In the genomic region with DNA sequence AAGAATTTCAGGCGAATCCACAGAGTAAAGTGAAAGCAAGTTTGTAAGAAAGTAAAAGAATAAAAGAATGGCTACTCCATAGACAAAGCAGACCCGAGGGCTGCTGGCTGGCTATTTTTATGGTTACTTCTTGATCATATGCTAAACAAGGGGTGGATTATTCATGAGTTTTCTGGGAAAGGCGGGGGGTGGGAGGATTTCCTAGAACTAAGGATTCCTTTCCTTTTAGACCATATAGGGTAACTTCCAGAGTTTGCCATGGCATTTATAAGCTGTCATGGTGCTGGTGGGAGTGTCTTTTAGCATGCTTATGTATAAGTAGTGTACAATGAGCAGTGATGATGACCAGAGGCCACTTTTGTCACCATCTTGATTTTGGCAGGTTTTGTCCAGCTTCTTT, we compare ENCODE assay signal across 19 cellular contexts. TPM values are rescaled to one million over a fixed set of nuclear protein-coding genes. Genes with fewer than 3 reads are reported as not detected.
A peak's percentile ranks its signal among the peaks of the same experiment; 100 is the strongest.
DNase-seq lines count a peak whose midpoint lies in the region; ATAC-seq, FAIRE-seq and TF ChIP-seq lines count a peak whose summit lies in the region.
"Had no signal": no experiment of that assay in that cellular context is flagged by ENCODE, and none has a peak within 500 bp of the region (broad histone marks: within the 10 kb centered on the region; RNA-seq: fewer than 3 reads in every experiment).

No MANE protein-coding gene starts in this region.

- H3K27me3 ChIP-seq in Loucy (ENCODE audit: insufficient read depth, low read length, poor library complexity, severe bottlenecking) (no peaks in the 10 kb centered on the region), K562 (ENCODE audit: control insufficient read depth in 2 of 2, insufficient read depth in 2 of 2, low read length in 2 of 2) (no peaks in the 10 kb centered on the region), iPS-20b (ENCODE audit: insufficient read depth, low read length) (no peaks in the 10 kb centered on the region)
- H3K27me3 ChIP-seq: sigmoid colon had no signal

- POLR2A ChIA-PET in AG04449 (lab: Yijun Ruan, JAX): no interaction called here
- POLR2A ChIA-PET in K562 (lab: Yijun Ruan, JAX): interaction anchor here (1.1 kb wide), 1 partner anchor 142 kb away, joined by 4 read pairs; no protein-coding TSS in a partner anchor
- POLR2A ChIA-PET in activated CD4-positive, alpha-beta memory T cell treated with anti-CD3 and anti-CD28 coated beads for 36 hours (lab: Charles Lee): interaction anchor here (0.7 kb wide), 1 partner anchor 133 kb away, joined by 3 read pairs; no protein-coding TSS in a partner anchor

- no peaks in the 10 kb centered on the region for H3F3A ChIP-seq in Loucy (ENCODE audit: low read depth)

- H3K79me2 ChIP-seq in Loucy (ENCODE audit: insufficient read depth, low read length): no peaks in the 10 kb centered on the region
- H3K79me2 ChIP-seq in K562 (ENCODE audit: control insufficient read depth, insufficient read depth, low read length): no peaks in the 10 kb centered on the region

- H4K20me1 ChIP-seq in Loucy (ENCODE audit: insufficient read depth, low read length, poor library complexity, severe bottlenecking): no peaks in the 10 kb centered on the region
- H4K20me1 ChIP-seq in K562 (replicated peaks; ENCODE audit: control insufficient read depth, insufficient read depth, low read length): no peaks in the 10 kb centered on the region

- H3K9me1 ChIP-seq in K562 (ENCODE audit: control insufficient read depth, insufficient read depth, low read length): no peaks in the 10 kb centered on the region

- peaks cover 19% of the 10 kb centered on the region for H3K4me1 Mint-ChIP-seq in activated CD4-positive, alpha-beta memory T cell treated with anti-CD3 and anti-CD28 coated beads for 36 hours (ENCODE audit: low read depth)

- H3K4me2 ChIP-seq in Loucy (ENCODE audit: low read depth, low read length, poor library complexity, severe bottlenecking): peak overlapping the region; percentile 6
- no peak overlapping the region for H3K4me2 ChIP-seq in K562 (ENCODE audit: insufficient read depth, low read length)

- H3K9ac ChIP-seq in Loucy (ENCODE audit: low read depth, low read length, poor library complexity, severe bottlenecking) (no peak overlapping the region), K562 (ENCODE audit: insufficient read depth in 1 of 2, low read depth in 2 of 2, low read length in 2 of 2) (no peak overlapping the region), iPS-20b (ENCODE audit: low read depth, low read length) (no peak overlapping the region)

- H3K4me3 ChIP-seq in AG04449 (ENCODE audit: low read depth, low read length) (no peak overlapping the region), Loucy (ENCODE audit: low read length, poor library complexity, severe bottlenecking) (no peak overlapping the region), K562 (no peak overlapping the region), iPS-20b (ENCODE audit: low read length) (no peak overlapping the region), lower leg skin (ENCODE audit: low read depth, poor library complexity, severe bottlenecking) (no peak overlapping the region)
- H3K4me3 ChIP-seq: colonic mucosa, sigmoid colon had no signal

- no peaks in the 10 kb centered on the region for H3K9me2 ChIP-seq in Loucy (replicated peaks; ENCODE audit: low read depth, low read length)

- TF ChIP-seq EP300 in K562 (IDR thresholded peaks at IDR 0.05; ENCODE audit: low read length): no peak

- no peak for FAIRE-seq in K562 (lab: Jason Lieb, UNC)

- CTCF ChIA-PET in AG04449 (lab: Yijun Ruan, JAX) (interaction anchor here (1.2 to 7.0 kb wide), 3 partner anchors 36 to 147 kb away, joined by 3 to 147 read pairs (median 126); partner anchors contain the start of genes CHPF and TMEM198), K562 (lab: Yijun Ruan, JAX; ENCODE audit: low intra/inter-chr PET ratio) (interaction anchor here (0.7 kb wide), 1 partner anchor 144 kb away, joined by 3 read pairs; no protein-coding TSS in a partner anchor)
- CTCF ChIA-PET in activated CD4-positive, alpha-beta memory T cell treated with anti-CD3 and anti-CD28 coated beads for 36 hours (lab: Charles Lee): no interaction called here

- no peak for TF ChIP-seq RAD21 in K562 (CRISPR knock-in tag; conservative IDR thresholded peaks at IDR 0.05 in 1 of 2, IDR thresholded peaks at IDR 0.05 in 1 of 2)

- BruUV-seq in K562 (replicated peaks; lab: Mats Ljungman, UMichigan): no TSS peak

- H3K4me1 ChIP-seq in Loucy (ENCODE audit: insufficient read depth, low read length, poor library complexity, severe bottlenecking) (no peaks in the 10 kb centered on the region), K562 (replicated peaks in 1 of 2; ENCODE audit: control insufficient read depth in 2 of 2, insufficient read depth in 2 of 2, low read length in 2 of 2) (peaks cover 5% of the 10 kb centered on the region in 2 experiments; a peak in 2 of 5 replicates), iPS-20b (ENCODE audit: insufficient read depth, low read length) (peaks cover 34% of the 10 kb centered on the region)
- H3K4me1 ChIP-seq: colonic mucosa had no signal

- no peak for TF ChIP-seq POLR2A in K562 (conservative IDR thresholded peaks at IDR 0.05)
- no peak for TF ChIP-seq POLR2A in lower leg skin (IDR thresholded peaks at IDR 0.05)

- no peak for ATAC-seq in K562
- ATAC-seq in GM21786 (IDR thresholded peaks at IDR 0.05; ENCODE audit: unreplicated experiment): no peak

- intact Hi-C loops in K562 (cut with micrococcal nuclease): no loop called here
- intact Hi-C loops in lower leg skin (cut with DNase I; ENCODE audit: low total_unique reads): loop anchor here (5.0 kb wide), 1 partner anchor 145 kb away; the partner anchor contains the start of genes CHPF and TMEM198
- intact Hi-C loops in activated CD4-positive, alpha-beta memory T cell treated with anti-CD3 and anti-CD28 coated beads for 36 hours (cut with micrococcal nuclease): loop anchor here (5.0 kb wide), 1 partner anchor 45 kb away; no protein-coding TSS in a partner anchor

- H3K27ac ChIP-seq in K562 (ENCODE audit: extremely low read depth, low read depth, low read length): no peak overlapping the region
- H3K27ac ChIP-seq in iPS-20b (ENCODE audit: low read length): peak overlapping the region; percentile 33
- H3K27ac ChIP-seq: colonic mucosa, neutrophil, sigmoid colon had no signal

- H3K36me3 ChIP-seq in Loucy (ENCODE audit: insufficient read depth, low read length) (no peaks in the 10 kb centered on the region), K562 (ENCODE audit: control insufficient read depth, insufficient read depth, low read length) (no peaks in the 10 kb centered on the region), iPS-20b (ENCODE audit: insufficient read depth, low read depth, low read length) (no peaks in the 10 kb centered on the region)
- H3K36me3 ChIP-seq: colonic mucosa, neutrophil, sigmoid colon had no signal

- H3K9me3 ChIP-seq in Loucy (ENCODE audit: insufficient read depth, low read depth, low read length) (no peaks in the 10 kb centered on the region), K562 (replicated peaks; ENCODE audit: control insufficient read depth, insufficient read depth, low read depth, low read length) (no peaks in the 10 kb centered on the region), iPS-20b (ENCODE audit: insufficient read depth, low read depth, low read length) (peaks cover 11% of the 10 kb centered on the region; the same call in 1 of the 2 replicates)
- H3K9me3 ChIP-seq: colonic mucosa, neutrophil, sigmoid colon had no signal

- H2AFZ ChIP-seq in Loucy (ENCODE audit: low read length) (0 out of 2 replicates have a peak overlapping the region, but pooled peaks have one; percentile 35), K562 (ENCODE audit: low read depth, low read length) (no peak overlapping the region)

- H3K27ac Mint-ChIP-seq in activated CD4-positive, alpha-beta memory T cell treated with anti-CD3 and anti-CD28 coated beads for 36 hours: no peak overlapping the region
- H3K27ac Mint-ChIP-seq: activated naive CD8-positive, alpha-beta T cell treated with anti-CD3 and anti-CD28 coated beads for 36 hours had no signal

- TF ChIP-seq CTCF in AG04449 (IDR thresholded peaks at IDR 0.05; ENCODE audit: insufficient read depth, low read length, missing control alignments) (no peak), Loucy (conservative IDR thresholded peaks at IDR 0.05; ENCODE audit: low read length) (no peak), K562 (IDR thresholded peaks at IDR 0.05 in 2 of 3, conservative IDR thresholded peaks at IDR 0.05 in 1 of 3; ENCODE audit: insufficient read depth in 2 of 3, low read depth in 1 of 3, low read length in 3 of 3) (no peak), lower leg skin (IDR thresholded peaks at IDR 0.05) (no peak)

- 25% methylated on average over 2 of the region's 3 CpGs for WGBS in K562 (ENCODE audit: insufficient coverage, low coverage, missing lambda C conversion rate)
- WGBS in lower leg skin, 2 donors: 69% methylated on average over 3 of the region's 3 CpGs

- no peaks in the 10 kb centered on the region for H3K9me3 Mint-ChIP-seq in activated CD4-positive, alpha-beta memory T cell treated with anti-CD3 and anti-CD28 coated beads for 36 hours

- peak; percentile 73 for DNase-seq in AG04449 (ENCODE audit: low read depth, low spot score)
- peak in 1 of 4 experiments; percentile 33 for DNase-seq in K562 (ENCODE audit: extremely low read depth in 1 of 4, low spot score in 3 of 4)
- no peak for DNase-seq in lower leg skin (ENCODE audit: low spot score in 2 of 2)
- no peak for DNase-seq in iPS-NIHi11 (ENCODE audit: low spot score)
- DNase-seq in activated CD4-positive, alpha-beta memory T cell treated with anti-CD3 and anti-CD28 coated beads for 36 hours: no peak
- DNase-seq: activated CD4-positive, CD25-positive, alpha-beta regulatory T cell treated with anti-CD3 and anti-CD28 coated beads, Interleukin-2, amount 50 U/mL, for 72 hours; activated naive CD8-positive, alpha-beta T cell treated with anti-CD3 and anti-CD28 coated beads for 36 hours; activated T-cell treated with anti-CD3 and anti-CD28 coated beads for 4 hours; colonic mucosa; GOT3; NCI-H187 treated with DMSO at 0.1 percent for 48 hours; NCI-H526 treated with DMSO at 0.1 percent for 48 hours; sigmoid colon; stimulated activated CD4-positive, alpha-beta T cell treated with anti-CD3 and anti-CD28 coated beads, Interleukin-4, amount 100 ng/mL, for 4 hours had no signal

- in situ Hi-C loops in K562 (cut with MboI): loop anchor here (5.0 kb wide), 1 partner anchor 40 kb away; no protein-coding TSS in a partner anchor

- H3K27me3 Mint-ChIP-seq in activated CD4-positive, alpha-beta memory T cell treated with anti-CD3 and anti-CD28 coated beads for 36 hours: peaks cover 34% of the 10 kb centered on the region

- no peaks in the 10 kb centered on the region for H3K36me3 Mint-ChIP-seq in activated CD4-positive, alpha-beta memory T cell treated with anti-CD3 and anti-CD28 coated beads for 36 hours

- H3K4me3 Mint-ChIP-seq in activated CD4-positive, alpha-beta memory T cell treated with anti-CD3 and anti-CD28 coated beads for 36 hours: no peak overlapping the region
- H3K4me3 Mint-ChIP-seq: activated naive CD8-positive, alpha-beta T cell treated with anti-CD3 and anti-CD28 coated beads for 36 hours had no signal

RNA-seq across cellular contexts. Expression of gene SLC4A3, which starts 59.8 kb away (rescaled TPM):
- 0.28 and 2.2 TPM in 2 replicates for total RNA-seq in K562 (2011; cell fraction: chromatin; rRNA removed; ENCODE audit: low replicate concordance)
- total RNA-seq in K562 (2011; cell fraction: nucleolus; rRNA removed): 0.53 and 1.0 TPM in 2 replicates
- 0.53 and 0.59 TPM in 2 replicates for total RNA-seq in K562 (2011; cell fraction: nucleoplasm; rRNA removed)
- total RNA-seq in K562 (2014; rRNA removed) (not detected in 2 replicates), K562 (2014; rRNA removed; fragmentation: Illumina TruSeq; extraction: Trizol) (not detected in 2 replicates), K562 (2015; rRNA removed; fragmentation: Illumina TruSeq; extraction: Trizol) (0.04 TPM in 1 of 2 replicates, not detected in the other), K562 (2021) (0.04 and 0.31 TPM in 2 replicates), lower leg skin (1 to 10 TPM in 2 of 4 donors, under 1 TPM in 2; 0.34 to 2.1 (median 0.90) TPM)
- polyA plus RNA-seq in K562 (2011; rRNA removed) (0.26 and 0.76 TPM in 2 replicates), K562 (2014; fragmentation: Illumina TruSeq; extraction: Trizol) (0.04 TPM in 1 of 2 replicates, not detected in the other), K562 (2014; fragmentation: Nextera tagmentation; extraction: Ambion mirVana) (not detected), K562 (2014; rRNA removed) (0.05 and 0.11 TPM in 2 replicates)
- polyA plus RNA-seq in K562 (2011; cell fraction: cytosol; rRNA removed): 0.39 and 0.62 TPM in 2 replicates
- polyA plus RNA-seq in K562 (2011; cell fraction: nucleus; rRNA removed): 3.3 and 5.9 TPM in 2 replicates
- polyA plus RNA-seq in K562 (2012): 0.08 and 0.17 TPM in 2 replicates
- not detected in 2 replicates for polyA minus RNA-seq in K562 (2011; rRNA and poly(A)+ RNA removed)
- polyA minus RNA-seq in K562 (2011; cell fraction: cytosol; rRNA and poly(A)+ RNA removed): not detected in 2 replicates
- polyA minus RNA-seq in K562 (2011; cell fraction: nucleus; rRNA and poly(A)+ RNA removed): 1.1 and 2.2 TPM in 2 replicates
- not detected for total RNA-seq in activated CD4-positive, alpha-beta memory T cell treated with anti-CD3 and anti-CD28 coated beads for 36 hours
- total RNA-seq: T-helper 1 cell treated with Interleukin-12 subunit alpha and Interleukin-12 subunit beta and Interleukin-4 antibody, amounts not matched to agents 30 ng/mL and 1 ng/mL, for 36 hours had no signal
